In the genomic region with DNA sequence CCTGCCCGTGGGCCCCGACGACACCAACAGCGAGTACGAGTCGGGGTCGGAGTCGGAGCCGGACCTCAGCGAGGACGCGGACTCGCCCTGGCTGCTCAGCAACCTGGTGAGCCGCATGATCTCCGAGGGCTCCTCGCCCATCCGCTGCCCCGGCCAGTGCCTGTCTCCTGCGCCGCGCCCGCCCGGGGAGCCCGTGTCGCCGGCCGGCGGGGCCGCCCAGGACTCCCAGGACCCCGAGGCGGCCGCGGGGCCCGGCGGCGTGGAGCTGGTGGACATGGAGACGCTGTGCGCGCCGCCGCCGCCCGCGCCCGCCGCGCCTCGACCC, we compare ENCODE assay signal across 16 cellular contexts. TPM values are rescaled to one million over a fixed set of nuclear protein-coding genes. Genes with fewer than 3 reads are reported as not detected.
DNase-seq lines count a peak whose midpoint lies in the region; ATAC-seq and TF ChIP-seq lines count a peak whose summit lies in the region.
"Had no signal": no experiment of that assay in that cellular context is flagged by ENCODE, and none has a peak within 500 bp of the region (broad histone marks: within the 10 kb centered on the region; RNA-seq: fewer than 3 reads in every experiment).

No MANE protein-coding gene starts in this region.

- no peaks in the 10 kb centered on the region for H3K79me2 ChIP-seq in GM23338 (replicated peaks; ENCODE audit: insufficient read depth)
- no peaks in the 10 kb centered on the region for H3K79me2 ChIP-seq in osteoblast (ENCODE audit: insufficient read depth, low read length)

- POLR2A ChIA-PET in activated CD4-positive, alpha-beta T cell treated with anti-CD3 and anti-CD28 coated beads for 36 hours (lab: Charles Lee) = no interaction called here

- H3K9me3 Mint-ChIP-seq in GM23338 = 0 out of 3 replicates have a peak, but pooled peaks cover 3% of the 10 kb centered on the region
- H3K9me3 Mint-ChIP-seq in activated CD4-positive, alpha-beta T cell treated with anti-CD3 and anti-CD28 coated beads for 36 hours (ENCODE audit: low read depth) = no peaks in the 10 kb centered on the region
- H3K9me3 Mint-ChIP-seq in stimulated activated effector memory CD8-positive, alpha-beta T cell treated with anti-CD3 and anti-CD28 coated beads, Interleukin-12 subunit alpha, Interleukin-12 subunit beta, amount 100 ng/mL, for 72 hours = no peaks in the 10 kb centered on the region
- H3K9me3 Mint-ChIP-seq: CD4-positive, alpha-beta T cell had no signal

- H4K20me1 ChIP-seq in GM23338 (replicated peaks; ENCODE audit: insufficient read depth) (no peaks in the 10 kb centered on the region), osteoblast (ENCODE audit: insufficient read depth, low read length) (peaks cover 4% of the 10 kb centered on the region)

- H3K36me3 ChIP-seq in ES-I3 (ENCODE audit: insufficient read depth, low read length) = no peaks in the 10 kb centered on the region
- H3K36me3 ChIP-seq in GM23338 (ENCODE audit: insufficient read depth) = no peaks in the 10 kb centered on the region
- H3K36me3 ChIP-seq in HUES64 (ENCODE audit: insufficient read depth, low read length) = no peaks in the 10 kb centered on the region
- H3K36me3 ChIP-seq in osteoblast (ENCODE audit: insufficient read depth, low read length) = no peaks in the 10 kb centered on the region

- H3K4me3 Mint-ChIP-seq in GM23338 = no peak overlapping the region
- H3K4me3 Mint-ChIP-seq in activated CD4-positive, alpha-beta T cell treated with anti-CD3 and anti-CD28 coated beads for 36 hours = no peak overlapping the region
- H3K4me3 Mint-ChIP-seq in stimulated activated effector memory CD8-positive, alpha-beta T cell treated with anti-CD3 and anti-CD28 coated beads, Interleukin-12 subunit alpha, Interleukin-12 subunit beta, amount 100 ng/mL, for 72 hours = no peak overlapping the region
- H3K4me3 Mint-ChIP-seq: CD4-positive, alpha-beta T cell had no signal

- intact Hi-C loops in activated CD4-positive, alpha-beta T cell treated with anti-CD3 and anti-CD28 coated beads for 36 hours (cut with DNase I, micrococcal nuclease) = no loop called here

- TF ChIP-seq CTCF in GM23338 (conservative IDR thresholded peaks at IDR 0.05; ENCODE audit: low read depth in 2 of 2) = no peak
- no peak for TF ChIP-seq CTCF in osteoblast (IDR thresholded peaks at IDR 0.05; ENCODE audit: extremely low read depth, low read depth, low read length)

- H3K9ac ChIP-seq in ES-I3 (ENCODE audit: low read depth, low read length) (peak overlapping the region; percentile 20; the same call in 1 of the 2 replicates), HUES64 (ENCODE audit: low read depth, low read length) (no peak overlapping the region)

- H3K27ac ChIP-seq in GM23338 (ENCODE audit: low read depth) = no peak overlapping the region
- no peak overlapping the region for H3K27ac ChIP-seq in HUES64 (ENCODE audit: low read depth, low read length)
- no peak overlapping the region for H3K27ac ChIP-seq in osteoblast (ENCODE audit: low read depth, low read length)

- CTCF ChIA-PET in activated CD4-positive, alpha-beta T cell treated with anti-CD3 and anti-CD28 coated beads for 36 hours (lab: Charles Lee) = no interaction called here

- H3K27me3 ChIP-seq in GM23338 (ENCODE audit: insufficient read depth) = peaks cover 70% of the 10 kb centered on the region
- peaks cover 81% of the 10 kb centered on the region for H3K27me3 ChIP-seq in HUES64 (ENCODE audit: insufficient read depth, low read length)
- peaks cover 32% of the 10 kb centered on the region for H3K27me3 ChIP-seq in osteoblast (ENCODE audit: insufficient read depth, low read length)

- DNase-seq in GM23338 (ENCODE audit: low spot score) (peak; percentile 34), osteoblast (ENCODE audit: insufficient read length, low spot score, missing footprints) (peak; percentile 67), DMS 273 treated with DMSO at 0.1 percent for 48 hours (lab: John Stamatoyannopoulos, UW) (no peak)
- no peak for DNase-seq in activated CD4-positive, alpha-beta T cell treated with anti-CD3 and anti-CD28 coated beads for 36 hours
- no peak for DNase-seq in stimulated activated effector memory CD8-positive, alpha-beta T cell treated with anti-CD3 and anti-CD28 coated beads, Interleukin-12 subunit alpha, Interleukin-12 subunit beta, amount 100 ng/mL, for 72 hours (ENCODE audit: low spot score in 2 of 2)
- DNase-seq: ACHN; C1 segment of cervical spinal cord; Calu3; CD4-positive, alpha-beta T cell; Karpas-422 had no signal

- ATAC-seq in GM23338 (no peak; the same call in 2 of the 3 replicates), HG02973 (IDR thresholded peaks at IDR 0.05; ENCODE audit: unreplicated experiment) (no peak)
- no peak for ATAC-seq in activated CD4-positive, alpha-beta T cell treated with anti-CD3 and anti-CD28 coated beads for 36 hours
- ATAC-seq in stimulated activated effector memory CD8-positive, alpha-beta T cell treated with anti-CD3 and anti-CD28 coated beads, Interleukin-12 subunit alpha, Interleukin-12 subunit beta, amount 100 ng/mL, for 72 hours = no peak
- ATAC-seq: K562 had no signal

- H3K4me3 ChIP-seq in GM23338 (peak overlapping the region; percentile 51), HUES64 (ENCODE audit: low read length) (peak overlapping the region; percentile 21), osteoblast (ENCODE audit: insufficient read depth, low read length) (no peak overlapping the region)
- H3K4me3 ChIP-seq: K562 had no signal

- no peaks in the 10 kb centered on the region for H3K9me2 ChIP-seq in GM23338 (ENCODE audit: insufficient read depth)

- peaks cover 64% of the 10 kb centered on the region for H3K27me3 Mint-ChIP-seq in GM23338 (ENCODE audit: insufficient read depth, low read depth, poor library complexity)
- H3K27me3 Mint-ChIP-seq in activated CD4-positive, alpha-beta T cell treated with anti-CD3 and anti-CD28 coated beads for 36 hours = peaks cover 42% of the 10 kb centered on the region

- H3K4me1 Mint-ChIP-seq in GM23338 = peaks cover 16% of the 10 kb centered on the region
- peaks cover 7% of the 10 kb centered on the region for H3K4me1 Mint-ChIP-seq in activated CD4-positive, alpha-beta T cell treated with anti-CD3 and anti-CD28 coated beads for 36 hours
- peaks cover 16% of the 10 kb centered on the region for H3K4me1 Mint-ChIP-seq in stimulated activated effector memory CD8-positive, alpha-beta T cell treated with anti-CD3 and anti-CD28 coated beads, Interleukin-12 subunit alpha, Interleukin-12 subunit beta, amount 100 ng/mL, for 72 hours

- H3F3A ChIP-seq in GM23338 (replicated peaks; ENCODE audit: low read depth) = no peaks in the 10 kb centered on the region

- 58% methylated on average over 48 of the region's 48 CpGs for WGBS in HUES64

- peaks cover 3% of the 10 kb centered on the region; the same call in 1 of the 3 replicates for H3K36me3 Mint-ChIP-seq in GM23338 (ENCODE audit: low read depth)
- H3K36me3 Mint-ChIP-seq in activated CD4-positive, alpha-beta T cell treated with anti-CD3 and anti-CD28 coated beads for 36 hours (ENCODE audit: low read depth) = no peaks in the 10 kb centered on the region
- no peaks in the 10 kb centered on the region for H3K36me3 Mint-ChIP-seq in stimulated activated effector memory CD8-positive, alpha-beta T cell treated with anti-CD3 and anti-CD28 coated beads, Interleukin-12 subunit alpha, Interleukin-12 subunit beta, amount 100 ng/mL, for 72 hours

- H3K9me3 ChIP-seq in ES-I3 (ENCODE audit: control insufficient read depth, insufficient read depth, low read length) (no peaks in the 10 kb centered on the region), HUES64 (ENCODE audit: insufficient read depth, low read depth, low read length) (no peaks in the 10 kb centered on the region), osteoblast (ENCODE audit: low read depth, low read length) (no peaks in the 10 kb centered on the region)

- H3K4me1 ChIP-seq in ES-I3 (ENCODE audit: insufficient read depth, low read length) = no peaks in the 10 kb centered on the region; the same call in 1 of the 2 replicates
- H3K4me1 ChIP-seq in GM23338 (ENCODE audit: insufficient read depth) = no peaks in the 10 kb centered on the region; the same call in 1 of the 2 replicates
- no peaks in the 10 kb centered on the region for H3K4me1 ChIP-seq in HUES64 (ENCODE audit: insufficient read depth, low read length)
- H3K4me1 ChIP-seq in osteoblast (ENCODE audit: insufficient read depth, low read length) = no peaks in the 10 kb centered on the region

- no peak overlapping the region for H3K27ac Mint-ChIP-seq in GM23338
- H3K27ac Mint-ChIP-seq in activated CD4-positive, alpha-beta T cell treated with anti-CD3 and anti-CD28 coated beads for 36 hours = no peak overlapping the region
- H3K27ac Mint-ChIP-seq in stimulated activated effector memory CD8-positive, alpha-beta T cell treated with anti-CD3 and anti-CD28 coated beads, Interleukin-12 subunit alpha, Interleukin-12 subunit beta, amount 100 ng/mL, for 72 hours = no peak overlapping the region
- H3K27ac Mint-ChIP-seq: CD4-positive, alpha-beta T cell had no signal

- H3K4me2 ChIP-seq in GM23338 = peak overlapping the region; percentile 81
- no peak overlapping the region for H3K4me2 ChIP-seq in osteoblast (ENCODE audit: insufficient read depth, low read length)

- H2AFZ ChIP-seq in GM23338 = 0 out of 2 replicates have a peak overlapping the region, but pooled peaks have one; percentile 76
- no peak overlapping the region for H2AFZ ChIP-seq in osteoblast (ENCODE audit: low read length)

RNA-seq across cellular contexts. Expression of a gene that starts 3.6 kb away (rescaled TPM):
- total RNA-seq in GM23338 (2014; rRNA removed; shearing (Covaris generic)) = 2.8 and 3.5 TPM in 2 replicates
- 0.15 and 0.16 TPM in 2 replicates for polyA plus RNA-seq in GM23338 (2016; fragmentation: Nextera tagmentation; extraction: Ambion mirVana)
- polyA plus RNA-seq in HUES64 (2013, experiment 1 of 2) = 2.6 TPM
- polyA plus RNA-seq in HUES64 (2013, experiment 2 of 2) = 1.8 TPM
- total RNA-seq in osteoblast = 0.29 and 0.36 TPM in 2 replicates
- total RNA-seq in activated CD4-positive, alpha-beta T cell treated with anti-CD3 and anti-CD28 coated beads for 36 hours = under 1 TPM; 0.14 TPM

RNA-seq across cellular contexts. Expression of a gene that starts 21.6 kb away (rescaled TPM):
- total RNA-seq in GM23338 (2014; rRNA removed; shearing (Covaris generic)) = 51.2 and 67.0 TPM in 2 replicates
- 61.6 and 63.7 TPM in 2 replicates for polyA plus RNA-seq in GM23338 (2016; fragmentation: Nextera tagmentation; extraction: Ambion mirVana)
- 35.6 TPM for polyA plus RNA-seq in HUES64 (2013, experiment 1 of 2)
- polyA plus RNA-seq in HUES64 (2013, experiment 2 of 2) = 32.7 TPM
- total RNA-seq in osteoblast = 27.4 and 28.6 TPM in 2 replicates
- total RNA-seq in activated CD4-positive, alpha-beta T cell treated with anti-CD3 and anti-CD28 coated beads for 36 hours = 10 to 100 TPM; 68.2 to 79.7 TPM

RNA-seq across cellular contexts. Expression of a gene that starts 23.7 kb away (rescaled TPM):
- 8.2 and 8.6 TPM in 2 replicates for total RNA-seq in GM23338 (2014; rRNA removed; shearing (Covaris generic))
- polyA plus RNA-seq in GM23338 (2016; fragmentation: Nextera tagmentation; extraction: Ambion mirVana) = 7.1 and 8.1 TPM in 2 replicates
- 7.8 TPM for polyA plus RNA-seq in HUES64 (2013, experiment 1 of 2)
- polyA plus RNA-seq in HUES64 (2013, experiment 2 of 2) = 10.2 TPM
- 35.1 and 38.4 TPM in 2 replicates for total RNA-seq in osteoblast
- total RNA-seq in activated CD4-positive, alpha-beta T cell treated with anti-CD3 and anti-CD28 coated beads for 36 hours = 10 to 100 TPM; 14.9 to 15.4 TPM

RNA-seq across cellular contexts. Expression of a gene that starts 26.0 kb away (rescaled TPM):
- total RNA-seq in GM23338 (2014; rRNA removed; shearing (Covaris generic)) = 5.5 and 14.4 TPM in 2 replicates
- 5.6 and 6.4 TPM in 2 replicates for polyA plus RNA-seq in GM23338 (2016; fragmentation: Nextera tagmentation; extraction: Ambion mirVana)
- polyA plus RNA-seq in HUES64 (2013, experiment 1 of 2) = 22.8 TPM
- polyA plus RNA-seq in HUES64 (2013, experiment 2 of 2) = 17.6 TPM
- total RNA-seq in osteoblast = 1.8 and 2.1 TPM in 2 replicates
- 10 to 100 TPM; 42.5 to 51.4 TPM for total RNA-seq in activated CD4-positive, alpha-beta T cell treated with anti-CD3 and anti-CD28 coated beads for 36 hours

RNA-seq across cellular contexts. Expression of a gene that starts 41.5 kb away (rescaled TPM):
- total RNA-seq in GM23338 (2014; rRNA removed; shearing (Covaris generic)) = not detected in 2 replicates
- polyA plus RNA-seq in GM23338 (2016; fragmentation: Nextera tagmentation; extraction: Ambion mirVana) = not detected in 2 replicates
- not detected for polyA plus RNA-seq in HUES64 (2013, experiment 1 of 2)
- not detected for polyA plus RNA-seq in HUES64 (2013, experiment 2 of 2)
- total RNA-seq in osteoblast = not detected in 2 replicates
- 1 to 10 TPM; 3.8 TPM for total RNA-seq in activated CD4-positive, alpha-beta T cell treated with anti-CD3 and anti-CD28 coated beads for 36 hours
- total RNA-seq: Calu3; CD4-positive, alpha-beta T cell; H4; HT1080; K562 had no signal

Comparison
In these comparisons a context has a peak if more than half of its experiments do, and no peak if none do; other contexts are left out.
1. DNase-seq: peak in GM23338 (single experiment) and osteoblast (single experiment); none in activated CD4-positive, alpha-beta T cell treated with anti-CD3 and anti-CD28 coated beads for 36 hours (single experiment), stimulated activated effector memory CD8-positive, alpha-beta T cell treated with anti-CD3 and anti-CD28 coated beads, Interleukin-12 subunit alpha, Interleukin-12 subunit beta, amount 100 ng/mL, for 72 hours (0 of 2) and DMS 273 treated with DMSO at 0.1 percent for 48 hours (single experiment).